8 cellular contexts compared by ENCODE assay signal in genomic region chr9:101398930-101399640, GRCh38. TPM values are rescaled to one million over a fixed set of nuclear protein-coding genes. Genes with fewer than 3 reads are reported as not detected.
A peak's percentile ranks its signal among the peaks of the same experiment; 100 is the strongest.
DNase-seq lines count a peak whose midpoint lies in the region; ATAC-seq, FAIRE-seq and TF ChIP-seq lines count a peak whose summit lies in the region.

No MANE protein-coding gene starts in this region.

- peaks cover 0 to 34% (median 3%) of the 10 kb centered on the region in 4 donors for H3K4me1 ChIP-seq in right lobe of liver
- peaks cover 15% of the 10 kb centered on the region for H3K4me1 ChIP-seq in stomach smooth muscle (ENCODE audit: control insufficient read depth, insufficient read depth, low read length)

- H3K9me3 Mint-ChIP-seq in activated CD4-positive, alpha-beta T cell treated with anti-CD3 and anti-CD28 coated beads, Interleukin-2, amount 10 ng/mL, durations not matched to agents 7 days and 5 days, result peaks cover 22% of the 10 kb centered on the region

- no peaks in the 10 kb centered on the region for H3K27me3 Mint-ChIP-seq in activated CD4-positive, alpha-beta T cell treated with anti-CD3 and anti-CD28 coated beads, Interleukin-2, amount 10 ng/mL, durations not matched to agents 7 days and 5 days

- H3K9me3 ChIP-seq in MG63 (peaks cover 17% of the 10 kb centered on the region), right lobe of liver (no peaks in the 10 kb centered on the region), stomach smooth muscle (ENCODE audit: control insufficient read depth in 2 of 2, low read length in 2 of 2) (peaks cover 0 to 3% of the 10 kb centered on the region in 2 donors)

- H3K4me3 ChIP-seq in MG63 (peak overlapping the region; percentile 75), bronchial epithelial cell (ENCODE audit: low read depth, low read length) (peak overlapping the region; percentile 69), right lobe of liver (peak overlapping the region; percentile 49 to 66 (median 64)), stomach smooth muscle (ENCODE audit: low read length in 2 of 2) (peak overlapping the region; percentile 71 to 88)

- H3K4me1 Mint-ChIP-seq in activated CD4-positive, alpha-beta T cell treated with anti-CD3 and anti-CD28 coated beads, Interleukin-2, amount 10 ng/mL, durations not matched to agents 7 days and 5 days, result peaks cover 50% of the 10 kb centered on the region

- TF ChIP-seq POLR2A in right lobe of liver (IDR thresholded peaks at IDR 0.05), result no peak

- H3K36me3 ChIP-seq in MG63, result peaks cover 79% of the 10 kb centered on the region
- peaks cover 9% of the 10 kb centered on the region for H3K36me3 ChIP-seq in bronchial epithelial cell (ENCODE audit: control insufficient read depth, insufficient read depth, low read length)
- H3K36me3 ChIP-seq in right lobe of liver, result peaks cover 0 to 35% (median 26%) of the 10 kb centered on the region in 4 donors
- H3K36me3 ChIP-seq in stomach smooth muscle (ENCODE audit: control insufficient read depth in 2 of 2, insufficient read depth in 2 of 2, low read length in 2 of 2), result peaks cover 19 to 33% of the 10 kb centered on the region in 2 donors

- WGBS in right lobe of liver (ENCODE audit: insufficient coverage, low coverage, low lambda C conversion rate, missing lambda C conversion rate), result 0% methylated on average over 10 of the region's 28 CpGs

- TF ChIP-seq CTCF in bronchial epithelial cell (IDR thresholded peaks at IDR 0.05; ENCODE audit: insufficient read depth, low read length, severe bottlenecking) (no peak), right lobe of liver (IDR thresholded peaks at IDR 0.05) (no peak)

- ATAC-seq in right lobe of liver (peak in 2 of 4 donors; percentile 27 to 38), HG03469 (IDR thresholded peaks at IDR 0.05; ENCODE audit: unreplicated experiment) (no peak), HG03378 (IDR thresholded peaks at IDR 0.05; ENCODE audit: unreplicated experiment) (no peak)

- H3K9ac ChIP-seq in stomach smooth muscle (ENCODE audit: low read length in 2 of 2), result peak overlapping the region; percentile 84 to 86

- FAIRE-seq in bronchial epithelial cell (lab: Jason Lieb, UNC), result no peak

- DNase-seq in activated CD4-positive, alpha-beta T cell treated with anti-CD3 and anti-CD28 coated beads, Interleukin-2, amount 10 ng/mL, durations not matched to agents 7 days and 5 days, result peak; percentile 6
- no peak for DNase-seq in activated CD4-positive, alpha-beta T cell treated with anti-CD3 and anti-CD28 coated beads for 4 hours
- peak; percentile 31 for DNase-seq in MG63
- no peak for DNase-seq in bronchial epithelial cell (ENCODE audit: low read depth)
- peak in 2 of 3 donors; percentile 53 to 57 for DNase-seq in right lobe of liver

- peak overlapping the region; percentile 80 to 83 (median 81) for H3K27ac ChIP-seq in right lobe of liver
- peak overlapping the region; percentile 56 for H3K27ac ChIP-seq in stomach smooth muscle (ENCODE audit: low read length)

- POLR2A ChIA-PET in activated CD4-positive, alpha-beta T cell treated with anti-CD3 and anti-CD28 coated beads, Interleukin-2, amount 10 ng/mL, durations not matched to agents 7 days and 5 days (lab: Charles Lee), result no interaction called here

- peak overlapping the region; percentile 99 for H3K27ac Mint-ChIP-seq in activated CD4-positive, alpha-beta T cell treated with anti-CD3 and anti-CD28 coated beads, Interleukin-2, amount 10 ng/mL, durations not matched to agents 7 days and 5 days

- intact Hi-C loops in right lobe of liver (cut with DNase I), result no loop called here

- CTCF ChIA-PET in activated CD4-positive, alpha-beta T cell treated with anti-CD3 and anti-CD28 coated beads, Interleukin-2, amount 10 ng/mL, durations not matched to agents 7 days and 5 days (lab: Charles Lee), result interaction anchor here (1.0 to 1.9 kb wide), 2 partner anchors 9 to 84 kb away, joined by 4 to 6 read pairs; no protein-coding TSS in a partner anchor

- no peaks in the 10 kb centered on the region for H3K27me3 ChIP-seq in MG63
- H3K27me3 ChIP-seq in bronchial epithelial cell (ENCODE audit: control insufficient read depth, insufficient read depth, low read length), result no peaks in the 10 kb centered on the region
- H3K27me3 ChIP-seq in right lobe of liver, result no peaks in the 10 kb centered on the region
- H3K27me3 ChIP-seq in stomach smooth muscle (ENCODE audit: control insufficient read depth in 1 of 2, insufficient read depth in 2 of 2, low read length in 2 of 2), result no peaks in the 10 kb centered on the region

- peak overlapping the region; percentile 97 for H3K4me3 Mint-ChIP-seq in activated CD4-positive, alpha-beta T cell treated with anti-CD3 and anti-CD28 coated beads, Interleukin-2, amount 10 ng/mL, durations not matched to agents 7 days and 5 days

- peaks cover 72% of the 10 kb centered on the region for H3K36me3 Mint-ChIP-seq in activated CD4-positive, alpha-beta T cell treated with anti-CD3 and anti-CD28 coated beads, Interleukin-2, amount 10 ng/mL, durations not matched to agents 7 days and 5 days (ENCODE audit: low read depth)

RNA-seq across cellular contexts. Expression of gene ZNF189, which starts 0.4 kb away (rescaled TPM):
- total RNA-seq in activated CD4-positive, alpha-beta T cell treated with anti-CD3 and anti-CD28 coated beads, Interleukin-2, amount 10 ng/mL, durations not matched to agents 7 days and 5 days, result 10 to 100 TPM; 11.4 to 12.9 TPM
- 14.1 and 31.1 TPM in 2 replicates for total RNA-seq in MG63 (2014; rRNA removed; shearing (Covaris generic); ENCODE audit: low replicate concordance)
- total RNA-seq in bronchial epithelial cell, result 11.4 and 12.1 TPM in 2 replicates
- total RNA-seq in right lobe of liver, result 1 to 10 TPM; 5.7 to 9.7 (median 8.2) TPM

RNA-seq across cellular contexts. Expression of gene MRPL50, which starts 0.7 kb away (rescaled TPM):
- 10 to 100 TPM; 10.2 to 11.7 TPM for total RNA-seq in activated CD4-positive, alpha-beta T cell treated with anti-CD3 and anti-CD28 coated beads, Interleukin-2, amount 10 ng/mL, durations not matched to agents 7 days and 5 days
- 14.3 and 18.6 TPM in 2 replicates for total RNA-seq in MG63 (2014; rRNA removed; shearing (Covaris generic); ENCODE audit: low replicate concordance)
- total RNA-seq in bronchial epithelial cell, result 11.6 and 14.3 TPM in 2 replicates
- total RNA-seq in right lobe of liver, result 1 to 10 TPM; 4.6 to 8.7 (median 6.7) TPM

RNA-seq across cellular contexts. Expression of gene BAAT, which starts 14.3 kb away (rescaled TPM):
- total RNA-seq in activated CD4-positive, alpha-beta T cell treated with anti-CD3 and anti-CD28 coated beads, Interleukin-2, amount 10 ng/mL, durations not matched to agents 7 days and 5 days, result under 1 TPM in 1 of 2 experiments, not detected in 1; 0.07 TPM
- 0.13 TPM in 1 of 2 replicates, not detected in the other for total RNA-seq in MG63 (2014; rRNA removed; shearing (Covaris generic); ENCODE audit: low replicate concordance)
- total RNA-seq in bronchial epithelial cell (0.13 and 0.26 TPM in 2 replicates), right lobe of liver (100 to 1,000 TPM; 223 to 648 (median 507) TPM)

RNA-seq across cellular contexts. Expression of gene ALDOB, which starts 36.5 kb away (rescaled TPM):
- not detected for total RNA-seq in activated CD4-positive, alpha-beta T cell treated with anti-CD3 and anti-CD28 coated beads, Interleukin-2, amount 10 ng/mL, durations not matched to agents 7 days and 5 days
- not detected in 2 replicates for total RNA-seq in MG63 (2014; rRNA removed; shearing (Covaris generic); ENCODE audit: low replicate concordance)
- total RNA-seq in bronchial epithelial cell, result 0.13 TPM in 1 of 2 replicates, not detected in the other
- 1,000 to 10,000 TPM; 2,876 to 4,505 (median 3,144) TPM for total RNA-seq in right lobe of liver

Comparison
In these comparisons a context has a peak if more than half of its experiments do, and no peak if none do; other contexts are left out.
1. DNase-seq: peak in activated CD4-positive, alpha-beta T cell treated with anti-CD3 and anti-CD28 coated beads, Interleukin-2, amount 10 ng/mL, durations not matched to agents 7 days and 5 days (single experiment), MG63 (single experiment) and right lobe of liver (2 of 3); none in activated CD4-positive, alpha-beta T cell treated with anti-CD3 and anti-CD28 coated beads for 4 hours (0 of 2) and bronchial epithelial cell (single experiment).
2. RNA of gene BAAT, which starts 14.3 kb away (total RNA-seq): 223 to 648 TPM in right lobe of liver; 0.13 to 0.26 TPM in bronchial epithelial cell, 0.13 TPM in MG63 and 0.07 TPM in activated CD4-positive, alpha-beta T cell treated with anti-CD3 and anti-CD28 coated beads, Interleukin-2, amount 10 ng/mL, durations not matched to agents 7 days and 5 days; every median in the first group is over 100 times any median in the second.
3. Peak in every context shown above with its lines, with median percentiles within 50 percentile points of each other: H3K4me3 ChIP-seq.